In genomic region chr17:56292628-56293027, GRCh38 we compare ENCODE assay signal across 21 cellular contexts.
DNase-seq lines count a peak whose midpoint lies in the region; ATAC-seq and TF ChIP-seq lines count a peak whose summit lies in the region.
"Had no signal": no experiment of that assay in that cellular context is flagged by ENCODE, and none has a peak within 500 bp of the region (broad histone marks: within the 10 kb centered on the region; RNA-seq: fewer than 3 reads in every experiment).

No MANE protein-coding gene starts in this region.

- DNase-seq in activated CD4-positive, alpha-beta T cell treated with anti-CD3 and anti-CD28 coated beads for 36 hours = peak; percentile 31
- no peak for DNase-seq in activated CD4-positive, alpha-beta T cell treated with anti-CD3 and anti-CD28 coated beads, Interleukin-2, amount 10 ng/mL, durations not matched to agents 7 days and 5 days
- DNase-seq in ELR (ENCODE audit: low read depth) (peak; percentile 55), RWPE1 (ENCODE audit: low spot score) (peak; percentile 6), fibroblast of lung (ENCODE audit: low read depth in 2 of 2) (peak in 1 of 2 donors; percentile 23), A673 (ENCODE audit: low spot score) (no peak), glutamatergic neuron (no peak), RPMI8226 (no peak)
- DNase-seq: activated naive CD8-positive, alpha-beta T cell treated with anti-CD3 and anti-CD28 coated beads, Interleukin-2, amount 10 ng/mL, durations not matched to agents 7 days and 5 days; brain microvascular endothelial cell; effector memory CD8-positive, alpha-beta T cell; left colon; mesendoderm; naive B cell; NCI-H1105 treated with DMSO at 0.1 percent for 48 hours; NCI-H2081; NCI-H82; occipital lobe; SIG-M5 had no signal

- POLR2A ChIA-PET in activated CD4-positive, alpha-beta T cell treated with anti-CD3 and anti-CD28 coated beads for 36 hours (lab: Charles Lee) = no interaction called here
- POLR2A ChIA-PET in activated CD4-positive, alpha-beta T cell treated with anti-CD3 and anti-CD28 coated beads, Interleukin-2, amount 10 ng/mL, durations not matched to agents 7 days and 5 days (lab: Charles Lee) = no interaction called here
- POLR2A ChIA-PET in RWPE1 (lab: Yijun Ruan, JAX; ENCODE audit: low non-redundant PET) = no interaction called here
- POLR2A ChIA-PET in A673 (lab: Charles Lee; ENCODE audit: low non-redundant PET) = no interaction called here

- H3K4me1 ChIP-seq in fibroblast of lung (ENCODE audit: control insufficient read depth, extremely low read depth, insufficient read depth, low read length) (no peaks in the 10 kb centered on the region), A673 (ENCODE audit: insufficient read depth, low read length, poor library complexity, severe bottlenecking) (no peaks in the 10 kb centered on the region)

- no peaks in the 10 kb centered on the region for H4K20me1 ChIP-seq in fibroblast of lung (ENCODE audit: control insufficient read depth, extremely low read depth, insufficient read depth, low read length)

- no peaks in the 10 kb centered on the region for H3K9me3 Mint-ChIP-seq in activated CD4-positive, alpha-beta T cell treated with anti-CD3 and anti-CD28 coated beads for 36 hours (ENCODE audit: low read depth)
- peaks cover 3% of the 10 kb centered on the region for H3K9me3 Mint-ChIP-seq in activated CD4-positive, alpha-beta T cell treated with anti-CD3 and anti-CD28 coated beads, Interleukin-2, amount 10 ng/mL, durations not matched to agents 7 days and 5 days
- H3K9me3 Mint-ChIP-seq in glutamatergic neuron (ENCODE audit: unreplicated experiment) = no peaks in the 10 kb centered on the region
- H3K9me3 Mint-ChIP-seq: effector memory CD8-positive, alpha-beta T cell; naive B cell had no signal

- no peaks in the 10 kb centered on the region for H3K36me3 ChIP-seq in fibroblast of lung (ENCODE audit: control insufficient read depth, insufficient read depth, low read length)
- no peaks in the 10 kb centered on the region for H3K36me3 ChIP-seq in A673 (ENCODE audit: insufficient read depth, low read length, poor library complexity, severe bottlenecking)
- H3K36me3 ChIP-seq: brain microvascular endothelial cell had no signal

- H3K36me3 Mint-ChIP-seq in activated CD4-positive, alpha-beta T cell treated with anti-CD3 and anti-CD28 coated beads for 36 hours (ENCODE audit: low read depth) = no peaks in the 10 kb centered on the region
- H3K36me3 Mint-ChIP-seq in activated CD4-positive, alpha-beta T cell treated with anti-CD3 and anti-CD28 coated beads, Interleukin-2, amount 10 ng/mL, durations not matched to agents 7 days and 5 days (ENCODE audit: low read depth) = peaks cover 2% of the 10 kb centered on the region
- no peaks in the 10 kb centered on the region for H3K36me3 Mint-ChIP-seq in glutamatergic neuron (ENCODE audit: unreplicated experiment)
- H3K36me3 Mint-ChIP-seq: naive B cell had no signal

- H3K27me3 ChIP-seq in fibroblast of lung (ENCODE audit: control insufficient read depth, insufficient read depth, low read length) (no peaks in the 10 kb centered on the region), A673 (replicated peaks; ENCODE audit: insufficient read depth, low read depth, low read length, poor library complexity) (peaks cover 10% of the 10 kb centered on the region)
- H3K27me3 ChIP-seq: brain microvascular endothelial cell had no signal

- H3K27me3 Mint-ChIP-seq in activated CD4-positive, alpha-beta T cell treated with anti-CD3 and anti-CD28 coated beads for 36 hours = no peaks in the 10 kb centered on the region
- no peaks in the 10 kb centered on the region for H3K27me3 Mint-ChIP-seq in activated CD4-positive, alpha-beta T cell treated with anti-CD3 and anti-CD28 coated beads, Interleukin-2, amount 10 ng/mL, durations not matched to agents 7 days and 5 days
- H3K27me3 Mint-ChIP-seq in glutamatergic neuron (ENCODE audit: unreplicated experiment) = no peaks in the 10 kb centered on the region
- H3K27me3 Mint-ChIP-seq: activated naive CD8-positive, alpha-beta T cell treated with anti-CD3 and anti-CD28 coated beads, Interleukin-2, amount 10 ng/mL, durations not matched to agents 7 days and 5 days; naive B cell had no signal

- no peak overlapping the region for H2AFZ ChIP-seq in fibroblast of lung (ENCODE audit: low read length)

- peak overlapping the region; percentile 18 for H3K4me2 ChIP-seq in fibroblast of lung (ENCODE audit: extremely low read depth, insufficient read depth, low read length)
- H3K4me2 ChIP-seq: KMS-11 had no signal

- no peak overlapping the region for H3K27ac ChIP-seq in RWPE1
- H3K27ac ChIP-seq in fibroblast of lung (ENCODE audit: insufficient read depth, low read length) = no peak overlapping the region
- H3K27ac ChIP-seq in A673 (ENCODE audit: low read depth, low read length, poor library complexity, severe bottlenecking) = no peak overlapping the region
- H3K27ac ChIP-seq: brain microvascular endothelial cell, KMS-11 had no signal

- H3K4me3 ChIP-seq in fibroblast of lung (replicated peaks in 1 of 4; ENCODE audit: control extremely low read depth in 1 of 4, insufficient read depth in 1 of 4, low read depth in 3 of 4, low read length in 4 of 4) (no peak overlapping the region), A673 (ENCODE audit: low read depth, low read length, poor library complexity, severe bottlenecking) (no peak overlapping the region)

- H3K4me1 Mint-ChIP-seq in activated CD4-positive, alpha-beta T cell treated with anti-CD3 and anti-CD28 coated beads for 36 hours = peaks cover 33% of the 10 kb centered on the region
- peaks cover 29% of the 10 kb centered on the region for H3K4me1 Mint-ChIP-seq in activated CD4-positive, alpha-beta T cell treated with anti-CD3 and anti-CD28 coated beads, Interleukin-2, amount 10 ng/mL, durations not matched to agents 7 days and 5 days
- no peaks in the 10 kb centered on the region for H3K4me1 Mint-ChIP-seq in glutamatergic neuron (ENCODE audit: low read depth, unreplicated experiment)

- intact Hi-C loops in activated CD4-positive, alpha-beta T cell treated with anti-CD3 and anti-CD28 coated beads for 36 hours (cut with DNase I, micrococcal nuclease) = loop anchor here in 1 of 2 experiments (5.0 to 10.0 kb wide), 2 partner anchors 270 to 472 kb away; no protein-coding TSS in a partner anchor
- intact Hi-C loops in A673 (cut with micrococcal nuclease; ENCODE audit: unreplicated experiment) = no loop called here

- peak; percentile 82 for ATAC-seq in activated CD4-positive, alpha-beta T cell treated with anti-CD3 and anti-CD28 coated beads for 36 hours
- ATAC-seq: effector memory CD8-positive, alpha-beta T cell; left colon had no signal

- BruUV-seq in A673 (replicated peaks; lab: Mats Ljungman, UMichigan) = no TSS peak

- CTCF ChIA-PET in activated CD4-positive, alpha-beta T cell treated with anti-CD3 and anti-CD28 coated beads for 36 hours (lab: Charles Lee) = no interaction called here
- CTCF ChIA-PET in activated CD4-positive, alpha-beta T cell treated with anti-CD3 and anti-CD28 coated beads, Interleukin-2, amount 10 ng/mL, durations not matched to agents 7 days and 5 days (lab: Charles Lee) = no interaction called here
- CTCF ChIA-PET in RWPE1 (lab: Yijun Ruan, JAX) = no interaction called here
- CTCF ChIA-PET in A673 (lab: Charles Lee) = no interaction called here

- H3K4me3 Mint-ChIP-seq in activated CD4-positive, alpha-beta T cell treated with anti-CD3 and anti-CD28 coated beads for 36 hours = no peak overlapping the region
- no peak overlapping the region for H3K4me3 Mint-ChIP-seq in activated CD4-positive, alpha-beta T cell treated with anti-CD3 and anti-CD28 coated beads, Interleukin-2, amount 10 ng/mL, durations not matched to agents 7 days and 5 days
- no peak overlapping the region for H3K4me3 Mint-ChIP-seq in glutamatergic neuron (ENCODE audit: unreplicated experiment)
- H3K4me3 Mint-ChIP-seq: activated naive CD8-positive, alpha-beta T cell treated with anti-CD3 and anti-CD28 coated beads, Interleukin-2, amount 10 ng/mL, durations not matched to agents 7 days and 5 days; B cell; effector memory CD8-positive, alpha-beta T cell; naive B cell had no signal

- no peaks in the 10 kb centered on the region for H3K79me2 ChIP-seq in fibroblast of lung (ENCODE audit: control insufficient read depth, insufficient read depth, low read length)

- no peak overlapping the region for H3K9ac ChIP-seq in fibroblast of lung (ENCODE audit: insufficient read depth, low read length)
- H3K9ac ChIP-seq: KMS-11 had no signal

- TF ChIP-seq CTCF in RWPE1 (conservative IDR thresholded peaks at IDR 0.05; ENCODE audit: low read depth) (no peak), fibroblast of lung (conservative IDR thresholded peaks at IDR 0.05 in 1 of 2, IDR thresholded peaks at IDR 0.05 in 1 of 2; ENCODE audit: low read depth in 1 of 2, low read length in 2 of 2) (no peak), A673 (conservative IDR thresholded peaks at IDR 0.05; ENCODE audit: low read depth, low read length) (no peak), glutamatergic neuron (IDR thresholded peaks at IDR 0.05; ENCODE audit: partially characterized antibody, unreplicated experiment) (no peak)

- no peak overlapping the region for H3K27ac Mint-ChIP-seq in activated CD4-positive, alpha-beta T cell treated with anti-CD3 and anti-CD28 coated beads for 36 hours
- H3K27ac Mint-ChIP-seq in activated CD4-positive, alpha-beta T cell treated with anti-CD3 and anti-CD28 coated beads, Interleukin-2, amount 10 ng/mL, durations not matched to agents 7 days and 5 days = no peak overlapping the region
- H3K27ac Mint-ChIP-seq in glutamatergic neuron (ENCODE audit: unreplicated experiment) = no peak overlapping the region
- H3K27ac Mint-ChIP-seq: activated naive CD8-positive, alpha-beta T cell treated with anti-CD3 and anti-CD28 coated beads, Interleukin-2, amount 10 ng/mL, durations not matched to agents 7 days and 5 days; B cell; effector memory CD8-positive, alpha-beta T cell; naive B cell had no signal

- H3K9me3 ChIP-seq in fibroblast of lung (ENCODE audit: control insufficient read depth, insufficient read depth, low read depth, low read length) = no peaks in the 10 kb centered on the region
- H3K9me3 ChIP-seq in A673 (ENCODE audit: low read depth, low read length, poor library complexity, severe bottlenecking) = no peaks in the 10 kb centered on the region

Comparison
In these comparisons a context has a peak if more than half of its experiments do, and no peak if none do; other contexts are left out.
1. DNase-seq: peak in activated CD4-positive, alpha-beta T cell treated with anti-CD3 and anti-CD28 coated beads for 36 hours (single experiment), ELR (single experiment) and RWPE1 (single experiment); none in activated CD4-positive, alpha-beta T cell treated with anti-CD3 and anti-CD28 coated beads, Interleukin-2, amount 10 ng/mL, durations not matched to agents 7 days and 5 days (single experiment), A673 (single experiment), glutamatergic neuron (single experiment) and RPMI8226 (single experiment).